11 cellular contexts compared by ENCODE assay signal in genomic region chr7:100432053-100432452, GRCh38. TPM values are rescaled to one million over a fixed set of nuclear protein-coding genes. Genes with fewer than 3 reads are reported as not detected.
DNase-seq lines count a peak whose midpoint lies in the region; ATAC-seq and TF ChIP-seq lines count a peak whose summit lies in the region.
"Had no signal": no experiment of that assay in that cellular context is flagged by ENCODE, and none has a peak within 500 bp of the region (broad histone marks: within the 10 kb centered on the region; RNA-seq: fewer than 3 reads in every experiment).

No MANE protein-coding gene starts in this region.

- peaks cover 47% of the 10 kb centered on the region for H3F3A ChIP-seq in PC-9 (ENCODE audit: insufficient read depth, low read depth)

- no peak overlapping the region for H3K4ac ChIP-seq in H9 (ENCODE audit: low read depth, low read length)

- no peaks in the 10 kb centered on the region for H3K9me2 ChIP-seq in PC-9 (ENCODE audit: insufficient read depth)

- H4K5ac ChIP-seq in H9 (ENCODE audit: insufficient read length, low read depth, low read length): no peak overlapping the region

- TF ChIP-seq POLR2A in upper lobe of left lung (IDR thresholded peaks at IDR 0.05): no peak

- no peak overlapping the region for H2BK5ac ChIP-seq in H9 (ENCODE audit: insufficient read length, low read length)

- no peak overlapping the region for H3K23ac ChIP-seq in H9 (ENCODE audit: insufficient read length, low read depth, low read length)

- no peak overlapping the region for H3T11ph ChIP-seq in H9 (ENCODE audit: low read length)

- peaks cover 4 to 14% of the 10 kb centered on the region in 2 experiments; a peak in 3 of 5 replicates for H3K9me3 Mint-ChIP-seq in H9

- H3K4me2 ChIP-seq in H9 (ENCODE audit: insufficient read depth, insufficient read length, low read length) (peak overlapping the region; percentile 8), PC-9 (peak overlapping the region; percentile 80), parathyroid adenoma (ENCODE audit: low read length) (peak overlapping the region; percentile 53)

- H3K36me3 ChIP-seq in PC-9 (ENCODE audit: low read depth) (peaks cover 26% of the 10 kb centered on the region; the same call in 1 of the 2 replicates), parathyroid adenoma (ENCODE audit: control insufficient read depth, insufficient read depth, low read length) (no peaks in the 10 kb centered on the region), upper lobe of left lung (peaks cover 5 to 32% (median 26%) of the 10 kb centered on the region in 4 donors)
- peaks cover 21% of the 10 kb centered on the region for H3K36me3 ChIP-seq in effector memory CD4-positive, alpha-beta T cell (ENCODE audit: control insufficient read depth, insufficient read depth, low read length)

- CTCF ChIA-PET in PC-9 (lab: Charles Lee): no interaction called here

- H2BK12ac ChIP-seq in H9 (ENCODE audit: insufficient read length, low read depth, low read length): no peak overlapping the region

- H3K14ac ChIP-seq in H9 (ENCODE audit: insufficient read depth, low read length): no peak overlapping the region

- peaks cover 23% of the 10 kb centered on the region for H3K27me3 Mint-ChIP-seq in H9 (ENCODE audit: low read depth)

- no peak overlapping the region for H2BK120ac ChIP-seq in H9 (ENCODE audit: low read depth, low read length, poor library complexity, severe bottlenecking)

- POLR2A ChIA-PET in PC-9 (lab: Charles Lee; ENCODE audit: unreplicated experiment): interaction anchor here (0.6 kb wide), 1 partner anchor 421 kb away, joined by 4 read pairs; the partner anchor contains the start of gene SLC12A9

- H4K20me1 ChIP-seq in H9 (ENCODE audit: control insufficient read depth, insufficient read depth, insufficient read length) (no peaks in the 10 kb centered on the region), PC-9 (ENCODE audit: insufficient read depth) (peaks cover 6% of the 10 kb centered on the region)

- H2BK20ac ChIP-seq in H9 (ENCODE audit: low read depth, low read length, poor library complexity, severe bottlenecking): no peak overlapping the region

- H3K9ac ChIP-seq in H9 (ENCODE audit: extremely low read depth, insufficient read length, low read length) (no peak overlapping the region), parathyroid adenoma (no peak overlapping the region)

- H3K4me3 ChIP-seq in PC-9 (no peak overlapping the region; the same call in 1 of the 2 replicates), parathyroid adenoma (ENCODE audit: low read depth, low read length) (peak overlapping the region; percentile 35), upper lobe of left lung (no peak overlapping the region)
- no peak overlapping the region for H3K4me3 ChIP-seq in effector memory CD4-positive, alpha-beta T cell (ENCODE audit: insufficient read depth, low read depth, low read length, poor library complexity, severe bottlenecking)

- WGBS in H9 (ENCODE audit: extremely low coverage, insufficient read length, low lambda C conversion rate): no CpG with 5 or more reads among the region's 4 CpGs
- 86 to 87% methylated on average over 4 of the region's 4 CpGs for WGBS in upper lobe of left lung, 2 donors

- H3K79me1 ChIP-seq in H9 (ENCODE audit: insufficient read depth, low read depth, low read length, poor library complexity, severe bottlenecking): peaks cover 3% of the 10 kb centered on the region

- no peak overlapping the region for H4K91ac ChIP-seq in H9 (ENCODE audit: insufficient read length, low read depth, low read length)

- no TSS peak for BruUV-seq in PC-9 (replicated peaks; lab: Mats Ljungman, UMichigan)

- TF ChIP-seq EP300 in upper lobe of left lung (IDR thresholded peaks at IDR 0.05): no peak

- no peaks in the 10 kb centered on the region; the same call in 1 of the 2 replicates for H3K79me2 ChIP-seq in H9 (ENCODE audit: insufficient read depth, low read length)
- H3K79me2 ChIP-seq in PC-9 (ENCODE audit: low read depth): peaks cover 61% of the 10 kb centered on the region
- peaks cover 6% of the 10 kb centered on the region for H3K79me2 ChIP-seq in parathyroid adenoma

- H3K56ac ChIP-seq in H9 (ENCODE audit: insufficient read length, low read depth, low read length): no peak overlapping the region

- peak overlapping the region; percentile 86 to 95 for H3K4me3 Mint-ChIP-seq in H9

- no peak overlapping the region for H3K18ac ChIP-seq in H9 (ENCODE audit: insufficient read length, low read depth, low read length)

- DNase-seq in H9: no peak
- no peak for DNase-seq in PC-9
- no peak for DNase-seq in effector memory CD4-positive, alpha-beta T cell
- DNase-seq in upper lobe of left lung: no peak
- DNase-seq: NCI-H2107, T-helper 9 cell had no signal

- no peak overlapping the region for H4K8ac ChIP-seq in H9 (replicated peaks; ENCODE audit: insufficient read length, low read depth, low read length)

- no peaks in the 10 kb centered on the region for H3K9me3 ChIP-seq in H9 (ENCODE audit: control insufficient read depth, low read depth, low read length)
- no peaks in the 10 kb centered on the region for H3K9me3 ChIP-seq in PC-9 (ENCODE audit: insufficient read depth, low read depth)
- H3K9me3 ChIP-seq in effector memory CD4-positive, alpha-beta T cell (ENCODE audit: control insufficient read depth, low read length): no peaks in the 10 kb centered on the region
- H3K9me3 ChIP-seq in parathyroid adenoma (ENCODE audit: control insufficient read depth, low read length): no peaks in the 10 kb centered on the region
- peaks cover 0 to 6% (median 0%) of the 10 kb centered on the region in 4 donors for H3K9me3 ChIP-seq in upper lobe of left lung
- H3K9me3 ChIP-seq: gastroesophageal sphincter had no signal

- no peak overlapping the region for H2AK5ac ChIP-seq in H9 (ENCODE audit: insufficient read length, low read length)

- peaks cover 45 to 46% of the 10 kb centered on the region in 2 experiments for H3K4me1 Mint-ChIP-seq in H9

- H3K27me3 ChIP-seq in H9 (ENCODE audit: insufficient read depth, low read length): no peaks in the 10 kb centered on the region
- H3K27me3 ChIP-seq in PC-9 (ENCODE audit: insufficient read depth, low read depth): no peaks in the 10 kb centered on the region
- H3K27me3 ChIP-seq in effector memory CD4-positive, alpha-beta T cell (replicated peaks; ENCODE audit: control insufficient read depth, insufficient read depth, low read length, poor library complexity, severe bottlenecking): no peaks in the 10 kb centered on the region
- H3K27me3 ChIP-seq in parathyroid adenoma (ENCODE audit: control insufficient read depth, insufficient read depth, low read length): no peaks in the 10 kb centered on the region
- H3K27me3 ChIP-seq in upper lobe of left lung: no peaks in the 10 kb centered on the region
- H3K27me3 ChIP-seq: gastroesophageal sphincter had no signal

- H2AFZ ChIP-seq in H9 (ENCODE audit: low read length): no peak overlapping the region
- H2AFZ ChIP-seq in PC-9: no peak overlapping the region
- no peak overlapping the region for H2AFZ ChIP-seq in parathyroid adenoma

- TF ChIP-seq CTCF in H9 (conservative IDR thresholded peaks at IDR 0.05): no peak
- TF ChIP-seq CTCF in PC-9 (conservative IDR thresholded peaks at IDR 0.05): no peak
- no peak for TF ChIP-seq CTCF in parathyroid adenoma (IDR thresholded peaks at IDR 0.05)
- no peak for TF ChIP-seq CTCF in upper lobe of left lung (IDR thresholded peaks at IDR 0.05)

- H3K27ac Mint-ChIP-seq in H9: peak overlapping the region in 2 of 3 experiments; percentile 81 to 85; a peak in 4 of 7 replicates

- ATAC-seq in HG02571 (IDR thresholded peaks at IDR 0.05; ENCODE audit: unreplicated experiment) (no peak), GM21390 (IDR thresholded peaks at IDR 0.05; ENCODE audit: unreplicated experiment) (no peak), GM19397 (IDR thresholded peaks at IDR 0.05; ENCODE audit: unreplicated experiment) (no peak), upper lobe of left lung (ENCODE audit: low FRiP score in 2 of 2) (no peak)
- ATAC-seq: gastroesophageal sphincter had no signal

- intact Hi-C loops in PC-9 (cut with micrococcal nuclease; ENCODE audit: unreplicated experiment): no loop called here

- H3K23me2 ChIP-seq in H9 (ENCODE audit: insufficient read length, low read depth, low read length, poor library complexity, severe bottlenecking): peaks cover 11% of the 10 kb centered on the region

- H3K27ac ChIP-seq in H9 (ENCODE audit: insufficient read length, low read depth, low read length) (no peak overlapping the region), PC-9 (no peak overlapping the region), parathyroid adenoma (peak overlapping the region; percentile 100), upper lobe of left lung (peak overlapping the region in 2 of 4 donors; percentile 27 to 100)
- peak overlapping the region; percentile 18 for H3K27ac ChIP-seq in effector memory CD4-positive, alpha-beta T cell (ENCODE audit: insufficient read depth, low read length, poor library complexity, severe bottlenecking)

- no peak overlapping the region for H2BK15ac ChIP-seq in H9 (ENCODE audit: low read depth, low read length)

- peaks cover 37 to 54% (median 40%) of the 10 kb centered on the region in 3 experiments for H3K36me3 Mint-ChIP-seq in H9 (ENCODE audit: insufficient read depth in 1 of 3, low read depth in 3 of 3)

- H3K4me1 ChIP-seq in H9 (ENCODE audit: insufficient read depth, low read length): no peaks in the 10 kb centered on the region
- peaks cover 45% of the 10 kb centered on the region for H3K4me1 ChIP-seq in PC-9 (replicated peaks; ENCODE audit: insufficient read depth)
- peaks cover 37% of the 10 kb centered on the region for H3K4me1 ChIP-seq in effector memory CD4-positive, alpha-beta T cell (ENCODE audit: control insufficient read depth, insufficient read depth, low read length, poor library complexity, severe bottlenecking)
- H3K4me1 ChIP-seq in parathyroid adenoma: peaks cover 35% of the 10 kb centered on the region
- H3K4me1 ChIP-seq in upper lobe of left lung: peaks cover 32 to 67% (median 41%) of the 10 kb centered on the region in 4 donors

RNA-seq across cellular contexts. Expression of gene MEPCE, which starts 2.4 kb away (rescaled TPM):
- total RNA-seq in H9 (2021) (68.0 and 69.0 TPM in 2 replicates), PC-9 (2021) (62.6 and 70.3 TPM in 2 replicates), upper lobe of left lung (10 to 100 TPM; 19.3 to 45.4 (median 37.9) TPM)

RNA-seq across cellular contexts. Expression of gene ZCWPW1, which starts 3.5 kb away (rescaled TPM):
- 1.1 and 1.3 TPM in 2 replicates for total RNA-seq in H9 (2021)
- 7.4 TPM in 2 replicates for total RNA-seq in PC-9 (2021)
- total RNA-seq in upper lobe of left lung: 1 to 10 TPM; 3.8 to 6.3 (median 5.2) TPM

RNA-seq across cellular contexts. Expression of gene PPP1R35, which starts 4.2 kb away (rescaled TPM):
- total RNA-seq in H9 (2021) (37.4 and 40.2 TPM in 2 replicates), PC-9 (2021) (49.1 and 67.6 TPM in 2 replicates), upper lobe of left lung (10 to 100 TPM; 24.3 to 56.8 (median 30.0) TPM)

RNA-seq across cellular contexts. Expression of gene SPACDR, which starts 32.0 kb away (rescaled TPM):
- 0.39 TPM in 1 of 2 replicates, not detected in the other for total RNA-seq in H9 (2021)
- 1.4 and 4.2 TPM in 2 replicates for total RNA-seq in PC-9 (2021)
- 1 to 10 TPM in 2 of 6 donors, under 1 TPM in 2, not detected in 2; 0.59 to 2.1 (median 1.3) TPM for total RNA-seq in upper lobe of left lung

RNA-seq across cellular contexts. Expression of gene TSC22D4, which starts 47.0 kb away (rescaled TPM):
- total RNA-seq in H9 (2021): 17.2 and 17.5 TPM in 2 replicates
- total RNA-seq in PC-9 (2021): 68.8 and 79.8 TPM in 2 replicates
- total RNA-seq in upper lobe of left lung: 10 to 100 TPM; 25.7 to 91.2 (median 69.0) TPM

Comparison
In these comparisons a context has a peak if more than half of its experiments do, and no peak if none do; other contexts are left out.
1. H3K27ac ChIP-seq: peak in effector memory CD4-positive, alpha-beta T cell (single experiment) and parathyroid adenoma (single experiment); none in H9 (single experiment) and PC-9 (single experiment).
2. H3K4me2 ChIP-seq: peak in every context shown above with its lines; median percentile 80 in PC-9; 53 in parathyroid adenoma; 8 in H9.